Comparison of ENCODE assay signal across 8 cellular contexts in the genomic region with DNA sequence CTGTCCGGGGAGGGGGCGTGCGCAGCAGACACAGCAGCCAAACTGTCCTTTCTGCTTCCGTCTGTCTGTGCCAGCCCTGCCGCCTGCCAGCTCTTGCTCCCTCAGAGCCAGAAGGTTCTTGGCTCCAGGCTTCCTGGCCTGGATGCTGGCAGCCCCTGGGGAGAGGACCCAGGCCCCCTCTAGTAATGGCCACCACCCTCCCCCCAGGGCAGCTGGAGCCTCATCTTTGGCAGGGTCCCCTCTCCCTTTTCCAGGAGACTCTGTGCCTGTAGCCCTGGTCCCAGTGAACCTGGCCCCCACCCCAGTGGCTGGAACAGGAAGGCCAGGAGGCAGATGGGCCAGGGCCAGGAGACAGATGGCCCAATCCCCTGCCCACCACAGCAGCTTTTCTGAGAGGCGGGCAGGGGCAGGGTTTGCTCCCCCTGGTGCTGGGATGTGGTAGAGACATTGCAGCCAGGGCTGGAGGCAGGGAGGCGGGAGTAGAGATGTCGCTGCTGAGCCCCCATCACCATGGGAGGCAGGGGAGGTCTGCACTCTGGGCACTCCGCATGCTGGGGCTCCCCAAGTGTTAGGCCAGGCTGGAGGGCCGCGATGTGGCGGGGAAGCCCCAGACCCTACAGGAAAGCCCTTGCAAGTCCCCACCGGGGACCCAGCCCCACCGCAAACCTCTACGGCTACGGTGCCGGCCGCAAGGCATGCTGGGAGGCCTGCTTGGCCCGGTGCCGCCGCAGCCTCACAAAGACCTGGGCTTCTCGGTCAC. TPM values are rescaled to one million over a fixed set of nuclear protein-coding genes. Genes with fewer than 3 reads are reported as not detected.
DNase-seq lines count a peak whose midpoint lies in the region; ATAC-seq and TF ChIP-seq lines count a peak whose summit lies in the region.

No MANE protein-coding gene starts in this region.

- H3K9me3 Mint-ChIP-seq in Caco-2 (ENCODE audit: unreplicated experiment) (no peaks in the 10 kb centered on the region), progenitor cell of endocrine pancreas (ENCODE audit: low read depth) (no peaks in the 10 kb centered on the region)
- no peaks in the 10 kb centered on the region for H3K9me3 Mint-ChIP-seq in activated naive CD8-positive, alpha-beta T cell treated with anti-CD3 and anti-CD28 coated beads for 36 hours

- H3K4me3 Mint-ChIP-seq in Caco-2 (ENCODE audit: unreplicated experiment) (no peak overlapping the region), progenitor cell of endocrine pancreas (ENCODE audit: low read depth) (peak overlapping the region; percentile 40)
- peak overlapping the region; percentile 40 for H3K4me3 Mint-ChIP-seq in activated naive CD8-positive, alpha-beta T cell treated with anti-CD3 and anti-CD28 coated beads for 36 hours

- H3K4me3 ChIP-seq in Caco-2 (ENCODE audit: low read depth, low read length) (no peak overlapping the region), KMS-11 (IDR thresholded peaks at IDR 0.05; ENCODE audit: insufficient read depth, low read depth, low read length) (no peak overlapping the region)

- H3K27me3 ChIP-seq in Caco-2 (replicated peaks; ENCODE audit: control insufficient read depth, insufficient read depth, low read length) (no peaks in the 10 kb centered on the region), KMS-11 (ENCODE audit: insufficient read depth, low read depth) (no peaks in the 10 kb centered on the region)

- H3K36me3 Mint-ChIP-seq in Caco-2 (ENCODE audit: insufficient read depth, unreplicated experiment) (peaks cover 21% of the 10 kb centered on the region), progenitor cell of endocrine pancreas (ENCODE audit: insufficient read depth) (peaks cover 2% of the 10 kb centered on the region)
- H3K36me3 Mint-ChIP-seq in activated naive CD8-positive, alpha-beta T cell treated with anti-CD3 and anti-CD28 coated beads for 36 hours: peaks cover 12% of the 10 kb centered on the region

- H3K4me1 Mint-ChIP-seq in Caco-2 (ENCODE audit: low read depth, unreplicated experiment) (peaks cover 4% of the 10 kb centered on the region), progenitor cell of endocrine pancreas (ENCODE audit: low read depth) (no peaks in the 10 kb centered on the region)
- peaks cover 13% of the 10 kb centered on the region for H3K4me1 Mint-ChIP-seq in activated naive CD8-positive, alpha-beta T cell treated with anti-CD3 and anti-CD28 coated beads for 36 hours

- no peaks in the 10 kb centered on the region for H3K27me3 Mint-ChIP-seq in Caco-2 (ENCODE audit: insufficient read depth, unreplicated experiment)
- no peaks in the 10 kb centered on the region for H3K27me3 Mint-ChIP-seq in activated naive CD8-positive, alpha-beta T cell treated with anti-CD3 and anti-CD28 coated beads for 36 hours
- H3K27me3 Mint-ChIP-seq in progenitor cell of endocrine pancreas: no peaks in the 10 kb centered on the region

- H2AFZ ChIP-seq in KMS-11 (ENCODE audit: low read depth): peak overlapping the region; percentile 82

- POLR2A ChIA-PET in Caco-2 (lab: Charles Lee): no interaction called here

- H3K79me2 ChIP-seq in KMS-11 (ENCODE audit: insufficient read depth, low read depth): no peaks in the 10 kb centered on the region

- H3K9ac ChIP-seq in KMS-11: no peak overlapping the region; the same call in 1 of the 2 replicates

- intact Hi-C loops in Caco-2 (cut with micrococcal nuclease; ENCODE audit: unreplicated experiment) (loop anchor here (5.0 kb wide), 1 partner anchor 40 kb away; no protein-coding TSS in a partner anchor), head of caudate nucleus (cut with DNase I) (no loop called here)

- no peak for ATAC-seq in GM18517 (IDR thresholded peaks at IDR 0.05; ENCODE audit: unreplicated experiment)
- no peak for ATAC-seq in HG02588 (IDR thresholded peaks at IDR 0.05; ENCODE audit: unreplicated experiment)

- no peaks in the 10 kb centered on the region for H3K9me3 ChIP-seq in Caco-2

- peaks cover 4% of the 10 kb centered on the region; the same call in 1 of the 2 replicates for H3K4me1 ChIP-seq in Caco-2
- H3K4me1 ChIP-seq in KMS-11 (ENCODE audit: low read depth, poor library complexity, severe bottlenecking): peaks cover 17% of the 10 kb centered on the region

- H4K20me1 ChIP-seq in KMS-11 (ENCODE audit: insufficient read depth): no peaks in the 10 kb centered on the region

- peak in 1 of 2 experiments; percentile 77 for DNase-seq in Caco-2
- peak; percentile 88 for DNase-seq in SK-N-DZ (ENCODE audit: low spot score)
- DNase-seq in activated naive CD8-positive, alpha-beta T cell treated with anti-CD3 and anti-CD28 coated beads for 36 hours: peak; percentile 66
- peak; percentile 46 to 86 (median 74) for DNase-seq in head of caudate nucleus
- DNase-seq in progenitor cell of endocrine pancreas (ENCODE audit: low spot score, unreplicated experiment): peak; percentile 55

- H3K36me3 ChIP-seq in Caco-2 (ENCODE audit: control insufficient read depth, insufficient read depth, low read length) (no peaks in the 10 kb centered on the region; the same call in 1 of the 2 replicates), KMS-11 (ENCODE audit: insufficient read depth) (no peaks in the 10 kb centered on the region)

- no peak overlapping the region for H3K27ac Mint-ChIP-seq in Caco-2 (ENCODE audit: unreplicated experiment)
- peak overlapping the region; percentile 86 for H3K27ac Mint-ChIP-seq in activated naive CD8-positive, alpha-beta T cell treated with anti-CD3 and anti-CD28 coated beads for 36 hours
- peak overlapping the region; percentile 78 for H3K27ac Mint-ChIP-seq in progenitor cell of endocrine pancreas

- TF ChIP-seq CTCF in Caco-2 (IDR thresholded peaks at IDR 0.05; ENCODE audit: insufficient read depth in 1 of 2, low read depth in 1 of 2, low read length in 1 of 2, severe bottlenecking in 1 of 2, unreplicated experiment in 1 of 2) (peak; percentile 66 to 70), KMS-11 (conservative IDR thresholded peaks at IDR 0.05; ENCODE audit: low read depth, low read length) (peak; percentile 77), progenitor cell of endocrine pancreas (IDR thresholded peaks at IDR 0.05; ENCODE audit: unreplicated experiment) (peak; percentile 73)

- no TSS peak for BruUV-seq in Caco-2 (replicated peaks; lab: Mats Ljungman, UMichigan)

- CTCF ChIA-PET in Caco-2 (lab: Charles Lee): interaction anchor here (0.6 to 1.8 kb wide), 7 partner anchors 10 to 63 kb away, joined by 3 to 5 read pairs (median 4); a partner anchor contains a TSS

- H3K4me2 ChIP-seq in KMS-11: peak overlapping the region; percentile 56; the same call in 1 of the 2 replicates

- peak overlapping the region; percentile 30; the same call in 1 of the 2 replicates for H3K27ac ChIP-seq in KMS-11

RNA-seq across cellular contexts. Expression of a gene that starts 16.7 kb away (rescaled TPM):
- 5.5 and 9.0 TPM in 2 replicates for total RNA-seq in Caco-2 (2022)
- 13.1 and 17.0 TPM in 2 replicates for polyA plus RNA-seq in SK-N-DZ (2014; cell fraction: cytosol; rRNA removed)
- 60.0 and 69.4 TPM in 2 replicates for polyA plus RNA-seq in SK-N-DZ (2014; cell fraction: nucleus; rRNA removed)
- 100 to 1,000 TPM; 145 to 156 TPM for total RNA-seq in activated naive CD8-positive, alpha-beta T cell treated with anti-CD3 and anti-CD28 coated beads for 36 hours
- 2.7 and 3.1 TPM in 2 replicates for total RNA-seq in progenitor cell of endocrine pancreas

RNA-seq across cellular contexts. Expression of a gene that starts 27.7 kb away (rescaled TPM):
- total RNA-seq in Caco-2 (2022): 66.6 and 72.3 TPM in 2 replicates
- 38.6 and 39.1 TPM in 2 replicates for polyA plus RNA-seq in SK-N-DZ (2014; cell fraction: cytosol; rRNA removed)
- polyA plus RNA-seq in SK-N-DZ (2014; cell fraction: nucleus; rRNA removed): 25.3 and 25.4 TPM in 2 replicates
- total RNA-seq in activated naive CD8-positive, alpha-beta T cell treated with anti-CD3 and anti-CD28 coated beads for 36 hours: 10 to 100 TPM; 45.0 to 49.3 TPM
- total RNA-seq in progenitor cell of endocrine pancreas: 47.9 and 57.7 TPM in 2 replicates

RNA-seq across cellular contexts. Expression of a gene that starts 42.9 kb away (rescaled TPM):
- total RNA-seq in Caco-2 (2022): 31.2 and 33.3 TPM in 2 replicates
- 115 and 128 TPM in 2 replicates for polyA plus RNA-seq in SK-N-DZ (2014; cell fraction: cytosol; rRNA removed)
- polyA plus RNA-seq in SK-N-DZ (2014; cell fraction: nucleus; rRNA removed): 135 and 145 TPM in 2 replicates
- total RNA-seq in activated naive CD8-positive, alpha-beta T cell treated with anti-CD3 and anti-CD28 coated beads for 36 hours: 10 to 100 TPM; 26.9 to 27.4 TPM
- 70.0 and 72.8 TPM in 2 replicates for total RNA-seq in progenitor cell of endocrine pancreas

RNA-seq across cellular contexts. Expression of a gene that starts 50.9 kb away (rescaled TPM):
- 2.0 and 2.5 TPM in 2 replicates for total RNA-seq in Caco-2 (2022)
- 42.0 and 46.7 TPM in 2 replicates for polyA plus RNA-seq in SK-N-DZ (2014; cell fraction: cytosol; rRNA removed)
- 59.5 and 79.2 TPM in 2 replicates for polyA plus RNA-seq in SK-N-DZ (2014; cell fraction: nucleus; rRNA removed)
- 10 to 100 TPM; 16.4 to 18.3 TPM for total RNA-seq in activated naive CD8-positive, alpha-beta T cell treated with anti-CD3 and anti-CD28 coated beads for 36 hours
- 0.42 and 1.0 TPM in 2 replicates for total RNA-seq in progenitor cell of endocrine pancreas

Comparison
In these comparisons a context has a peak if more than half of its experiments do, and no peak if none do; other contexts are left out.
1. RNA of a gene that starts 16.7 kb away (total RNA-seq): 145 to 156 TPM in activated naive CD8-positive, alpha-beta T cell treated with anti-CD3 and anti-CD28 coated beads for 36 hours; 5.5 to 9.0 TPM in Caco-2 and 2.7 to 3.1 TPM in progenitor cell of endocrine pancreas; every median in the first group is over 10 times any median in the second.
2. Peak in every context shown above with its lines, with median percentiles within 50 percentile points of each other: CTCF ChIP-seq.